In the genomic region with DNA sequence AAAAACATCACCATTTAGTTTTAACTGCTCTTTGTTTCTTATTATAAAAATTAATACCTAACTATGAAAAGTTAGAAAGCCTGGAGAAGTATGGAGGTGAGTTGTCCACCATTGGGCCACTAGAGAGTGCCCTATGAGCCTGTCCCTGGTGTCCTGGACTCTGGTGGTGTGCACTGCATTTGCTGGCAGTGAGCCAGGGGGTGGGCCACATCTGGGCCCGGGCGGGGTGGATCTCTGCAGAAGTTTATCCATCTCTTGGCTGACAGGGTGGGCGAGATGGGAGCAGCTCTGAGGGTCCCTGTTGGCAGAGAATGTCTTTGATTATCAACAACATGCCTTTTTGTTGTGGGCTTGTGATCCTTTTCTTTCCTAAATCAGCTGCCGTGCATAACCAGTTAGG, we compare ENCODE assay signal across 11 cellular contexts. TPM values are rescaled to one million over a fixed set of nuclear protein-coding genes. Genes with fewer than 3 reads are reported as not detected.
A peak's percentile ranks its signal among the peaks of the same experiment; 100 is the strongest.
DNase-seq lines count a peak whose midpoint lies in the region; ATAC-seq, FAIRE-seq and TF ChIP-seq lines count a peak whose summit lies in the region.
"Had no signal": no experiment of that assay in that cellular context is flagged by ENCODE, and none has a peak within 500 bp of the region (broad histone marks: within the 10 kb centered on the region; RNA-seq: fewer than 3 reads in every experiment).

No MANE protein-coding gene starts in this region.

- RAD21 ChIA-PET in GM12878 (lab: Charles Lee; ENCODE audit: unreplicated experiment): interaction anchor here (0.9 to 2.3 kb wide), 8 partner anchors 8 to 134 kb away, joined by 3 to 21 read pairs (median 6); partner anchors contain the start of genes NSUN2, SRD5A1 and TENT4A

- peaks cover 0 to 2% of the 10 kb centered on the region in 2 donors for H3K27me3 Mint-ChIP-seq in CD8-positive, alpha-beta memory T cell
- no peaks in the 10 kb centered on the region for H3K27me3 Mint-ChIP-seq in naive thymus-derived CD8-positive, alpha-beta T cell

- TF ChIP-seq POLR2A in GM12878 (IDR thresholded peaks at IDR 0.05; ENCODE audit: low read depth, low read length): no peak

- H3K4me3 Mint-ChIP-seq in CD8-positive, alpha-beta memory T cell: peak overlapping the region; percentile 8 to 78 (median 53)
- peak overlapping the region in 9 of 10 donors; percentile 8 to 82 (median 59) for H3K4me3 Mint-ChIP-seq in naive thymus-derived CD8-positive, alpha-beta T cell
- H3K4me3 Mint-ChIP-seq: endodermal cell had no signal

- H3K9ac ChIP-seq in GM12878 (ENCODE audit: control insufficient read depth, insufficient read depth, low read length): peak overlapping the region; percentile 50; the same call in 1 of the 2 replicates

- in situ Hi-C loops in GM12878 (cut with MboI): no loop called here

- H3K9me3 ChIP-seq in CD8-positive, alpha-beta memory T cell (ENCODE audit: low read length): no peaks in the 10 kb centered on the region
- H3K9me3 ChIP-seq in GM12878 (replicated peaks; ENCODE audit: control insufficient read depth, insufficient read depth, low read length): no peaks in the 10 kb centered on the region

- peak in 2 of 3 experiments; percentile 10 to 24; a peak in 1 of 6 replicates for TF ChIP-seq CTCF in GM12878 (IDR thresholded peaks at IDR 0.05 in 2 of 3, conservative IDR thresholded peaks at IDR 0.05 in 1 of 3; ENCODE audit: control insufficient read depth in 2 of 3, extremely low read depth in 1 of 3, insufficient read depth in 1 of 3, low read depth in 3 of 3, low read length in 3 of 3)

- SMC1A ChIA-PET in GM12878 (lab: Charles Lee; ENCODE audit: uncharacterized antibody, unreplicated experiment): interaction anchor here (0.8 to 4.5 kb wide), 7 partner anchors 10 to 338 kb away, joined by 3 to 35 read pairs (median 6); partner anchors contain the start of genes NSUN2 and SRD5A1

- H2AFZ ChIP-seq in GM12878 (ENCODE audit: control insufficient read depth, low read depth, low read length): no peak overlapping the region

- H3K27ac Mint-ChIP-seq in CD8-positive, alpha-beta memory T cell: peak overlapping the region in 7 of 8 donors; percentile 41 to 84 (median 76)
- peak overlapping the region in 8 of 10 donors; percentile 28 to 88 (median 80) for H3K27ac Mint-ChIP-seq in naive thymus-derived CD8-positive, alpha-beta T cell
- H3K27ac Mint-ChIP-seq: endodermal cell had no signal

- H3K4me1 Mint-ChIP-seq in CD8-positive, alpha-beta memory T cell: peaks cover 84 to 97% (median 96%) of the 10 kb centered on the region in 3 donors
- peaks cover 52 to 97% (median 93%) of the 10 kb centered on the region in 4 donors for H3K4me1 Mint-ChIP-seq in naive thymus-derived CD8-positive, alpha-beta T cell

- no peak for DNase-seq in CD8-positive, alpha-beta memory T cell
- DNase-seq in GM12878 (ENCODE audit: low read depth, low spot score) (no peak), dedifferentiated amniotic fluid mesenchymal stem cell (ENCODE audit: extremely low spot score) (no peak), AML-193 (lab: John Stamatoyannopoulos, UW) (no peak)
- DNase-seq in naive thymus-derived CD8-positive, alpha-beta T cell: no peak
- DNase-seq: activated CD4-positive, CD25-positive, alpha-beta regulatory T cell treated with anti-CD3 and anti-CD28 coated beads, Interleukin-2, amount 50 U/mL, for 72 hours; endodermal cell; NCI-H1930 had no signal

- TF ChIP-seq EP300 in GM12878 (IDR thresholded peaks at IDR 0.05; ENCODE audit: borderline replicate concordance in 1 of 2, control insufficient read depth in 1 of 2, low read depth in 2 of 2, low read length in 2 of 2): no peak

- CTCF ChIA-PET in CD8-positive, alpha-beta memory T cell (lab: Charles Lee): no interaction called here
- CTCF ChIA-PET in GM12878 (lab: Yijun Ruan, JAX): interaction anchor here (0.7 to 2.7 kb wide), 8 partner anchors 9 to 144 kb away, joined by 3 to 23 read pairs (median 6); partner anchors contain the start of genes NSUN2 and SRD5A1

- H3K36me3 Mint-ChIP-seq in CD8-positive, alpha-beta memory T cell: peaks cover 0 to 51% (median 6%) of the 10 kb centered on the region in 3 donors
- H3K36me3 Mint-ChIP-seq in naive thymus-derived CD8-positive, alpha-beta T cell: peaks cover 0 to 43% (median 10%) of the 10 kb centered on the region in 3 donors

- peak overlapping the region; percentile 96 for H3K4me2 ChIP-seq in GM12878 (ENCODE audit: control insufficient read depth, insufficient read depth)

- H3K79me2 ChIP-seq in GM12878 (ENCODE audit: control insufficient read depth, insufficient read depth, low read length): peaks cover 97% of the 10 kb centered on the region

- no peak overlapping the region for H3K27ac ChIP-seq in CD8-positive, alpha-beta memory T cell (ENCODE audit: low read depth, low read length)
- peak overlapping the region; percentile 79 for H3K27ac ChIP-seq in GM12878 (ENCODE audit: control insufficient read depth, insufficient read depth)

- H4K20me1 ChIP-seq in GM12878 (ENCODE audit: control insufficient read depth, insufficient read depth): peaks cover 12% of the 10 kb centered on the region

- WGBS in GM12878 (ENCODE audit: insufficient coverage, insufficient replicate concordance, low lambda C conversion rate, missing lambda C conversion rate): 97% methylated on average over 4 of the region's 4 CpGs

- no peak for FAIRE-seq in GM12878 (lab: Jason Lieb, UNC)

- BruUV-seq in GM12878 (replicated peaks; lab: Mats Ljungman, UMichigan): no TSS peak

- no peaks in the 10 kb centered on the region for H3K36me3 ChIP-seq in CD8-positive, alpha-beta memory T cell (ENCODE audit: insufficient read depth, low read length)
- peaks cover 13 to 17% of the 10 kb centered on the region in 2 experiments; a peak in 3 of 4 replicates for H3K36me3 ChIP-seq in GM12878 (ENCODE audit: control insufficient read depth in 2 of 2, insufficient read depth in 2 of 2, low read length in 1 of 2)

- H3K9me3 Mint-ChIP-seq in CD8-positive, alpha-beta memory T cell: no peaks in the 10 kb centered on the region
- no peaks in the 10 kb centered on the region for H3K9me3 Mint-ChIP-seq in naive thymus-derived CD8-positive, alpha-beta T cell
- H3K9me3 Mint-ChIP-seq: endodermal cell had no signal

- H3K4me3 ChIP-seq in CD8-positive, alpha-beta memory T cell (ENCODE audit: low read length): no peak overlapping the region
- peak overlapping the region; percentile 72 for H3K4me3 ChIP-seq in GM12878

- no peaks in the 10 kb centered on the region for H3K27me3 ChIP-seq in CD8-positive, alpha-beta memory T cell (ENCODE audit: insufficient read depth, low read length, poor library complexity, severe bottlenecking)
- H3K27me3 ChIP-seq in GM12878 (replicated peaks in 1 of 2; ENCODE audit: control insufficient read depth in 2 of 2, insufficient read depth in 2 of 2, low read length in 1 of 2): no peaks in the 10 kb centered on the region

- TF ChIP-seq RAD21 in GM12878 (IDR thresholded peaks at IDR 0.05; ENCODE audit: insufficient read depth, low read depth, low read length): 0 out of 2 replicates have a peak, but pooled peaks have one; percentile 14

- intact Hi-C loops in GM12878 (cut with micrococcal nuclease; ENCODE audit: unreplicated experiment): no loop called here

- POLR2A ChIA-PET in CD8-positive, alpha-beta memory T cell (lab: Charles Lee): no interaction called here
- POLR2A ChIA-PET in GM12878 (lab: Charles Lee): interaction anchor here (1.0 to 3.3 kb wide), 2 partner anchors 15 to 96 kb away, joined by 3 to 23 read pairs; no protein-coding TSS in a partner anchor
- POLR2A ChIA-PET in naive thymus-derived CD8-positive, alpha-beta T cell (lab: Charles Lee): no interaction called here

- H3K4me1 ChIP-seq in CD8-positive, alpha-beta memory T cell (ENCODE audit: insufficient read depth, low read length): peaks cover 65% of the 10 kb centered on the region
- peaks cover 36% of the 10 kb centered on the region for H3K4me1 ChIP-seq in GM12878 (ENCODE audit: control insufficient read depth, insufficient read depth, low read length)

- peak; percentile 5 for ATAC-seq in HG03432 (IDR thresholded peaks at IDR 0.05; ENCODE audit: unreplicated experiment)
- peak; percentile 22 for ATAC-seq in GM12878
- ATAC-seq in naive thymus-derived CD8-positive, alpha-beta T cell: no peak
- ATAC-seq in HG02678 (IDR thresholded peaks at IDR 0.05; ENCODE audit: unreplicated experiment): no peak
- ATAC-seq in GM18873 (IDR thresholded peaks at IDR 0.05; ENCODE audit: low FRiP score, unreplicated experiment): no peak

TF ChIP-seq in GM12878, 131 proteins besides CTCF, POLR2A, EP300 and RAD21:
- TF ChIP-seq BHLHE40 (IDR thresholded peaks at IDR 0.05; ENCODE audit: borderline replicate concordance in 1 of 2, low read depth in 2 of 2, low read length in 1 of 2) (0 out of 4 replicates have a peak, but pooled peaks of 1 of the 2 experiments have one; percentile 3), DPF2 (IDR thresholded peaks at IDR 0.05) (no peak), SMAD1 (IDR thresholded peaks at IDR 0.05; ENCODE audit: low read depth, partially characterized antibody) (peak; percentile 73)

RNA-seq across cellular contexts. Expression of gene TENT4A, which starts 8.2 kb away (rescaled TPM):
- total RNA-seq in CD8-positive, alpha-beta memory T cell: 10 to 100 TPM; 25.6 to 28.4 TPM
- 1.1 TPM for polyA plus RNA-seq in CD8-positive, alpha-beta memory T cell
- 184 and 188 TPM in 2 replicates for total RNA-seq in GM12878 (2013; cell fraction: nucleolus; rRNA removed)
- total RNA-seq in GM12878 (2014; rRNA removed): 15.4 and 18.3 TPM in 2 replicates
- total RNA-seq in GM12878 (2014; rRNA removed; fragmentation: Illumina TruSeq; extraction: Trizol): 14.4 and 18.4 TPM in 2 replicates
- 26.1 and 30.6 TPM in 2 replicates for total RNA-seq in GM12878 (2021)
- 13.0 TPM for polyA plus RNA-seq in GM12878 (2011; ENCODE audit: low read depth)
- 8.7 and 10.5 TPM in 2 replicates for polyA plus RNA-seq in GM12878 (2011; rRNA removed)
- 7.8 and 8.6 TPM in 2 replicates for polyA plus RNA-seq in GM12878 (2011; cell fraction: cytosol; rRNA removed)
- 101 and 119 TPM in 2 replicates for polyA plus RNA-seq in GM12878 (2011; cell fraction: nucleus; rRNA removed)
- polyA plus RNA-seq in GM12878 (2012): 23.9 and 25.8 TPM in 2 replicates
- 18.4 and 27.5 TPM in 2 replicates for polyA plus RNA-seq in GM12878 (2014; fragmentation: Illumina TruSeq; extraction: Trizol)
- 1 to 10 TPM; 1.4 to 2.8 TPM for polyA plus RNA-seq in GM12878 (2014; fragmentation: Nextera tagmentation; extraction: Ambion mirVana)
- polyA plus RNA-seq in GM12878 (2014; rRNA removed): 25.8 and 28.7 TPM in 2 replicates
- polyA plus RNA-seq in GM12878 (2016; fragmentation: Nextera tagmentation; extraction: Ambion mirVana): 1 to 10 TPM; 2.5 to 3.4 TPM
- 20.3 and 25.2 TPM in 2 replicates for polyA minus RNA-seq in GM12878 (2011; rRNA and poly(A)+ RNA removed)
- polyA minus RNA-seq in GM12878 (2011; cell fraction: cytosol; rRNA and poly(A)+ RNA removed): 11.1 and 12.5 TPM in 2 replicates
- 49.2 and 70.5 TPM in 2 replicates for polyA minus RNA-seq in GM12878 (2011; cell fraction: nucleus; rRNA and poly(A)+ RNA removed)
- total RNA-seq in naive thymus-derived CD8-positive, alpha-beta T cell: 10 to 100 TPM; 49.6 to 53.7 TPM
- 1 to 10 TPM in 1 of 3 donors, under 1 TPM in 2; 0.72 to 1.2 (median 0.84) TPM for polyA plus RNA-seq in naive thymus-derived CD8-positive, alpha-beta T cell

Comparison
In these comparisons a context has a peak if more than half of its experiments do, and no peak if none do; other contexts are left out.
1. ATAC-seq: peak in HG03432 (single experiment) and GM12878 (single experiment); none in naive thymus-derived CD8-positive, alpha-beta T cell (0 of 2), HG02678 (single experiment) and GM18873 (single experiment).